ENCODE assay signal across 7 cellular contexts in genomic region chr2:211745295-211746097, GRCh38.
DNase-seq lines count a peak whose midpoint lies in the region; ATAC-seq and TF ChIP-seq lines count a peak whose summit lies in the region.

No MANE protein-coding gene starts in this region.

- H3K4me3 ChIP-seq in adrenal gland: no peak overlapping the region
- H3K4me3 ChIP-seq in smooth muscle cell: no peak overlapping the region

- H2AFZ ChIP-seq in smooth muscle cell (ENCODE audit: low read depth): no peak overlapping the region

- no peaks in the 10 kb centered on the region for H3K9me3 ChIP-seq in adrenal gland (replicated peaks in 1 of 3)
- no peaks in the 10 kb centered on the region for H3K9me3 ChIP-seq in smooth muscle cell (replicated peaks; ENCODE audit: low read depth)

- TF ChIP-seq POLR2A in adrenal gland (IDR thresholded peaks at IDR 0.05): no peak

- no peak overlapping the region for H3K27ac ChIP-seq in adrenal gland
- H3K27ac ChIP-seq in smooth muscle cell (ENCODE audit: low read depth): no peak overlapping the region

- no peak overlapping the region for H3K9ac ChIP-seq in smooth muscle cell (ENCODE audit: low read depth)

- no peaks in the 10 kb centered on the region for H3K79me2 ChIP-seq in smooth muscle cell (ENCODE audit: low read depth)

- TF ChIP-seq CTCF in adrenal gland (IDR thresholded peaks at IDR 0.05) (peak; percentile 62 to 84 (median 70)), smooth muscle cell (IDR thresholded peaks at IDR 0.05; ENCODE audit: borderline replicate concordance, insufficient read depth, poor library complexity, severe bottlenecking) (peak; percentile 91)

- H3K36me3 ChIP-seq in adrenal gland (replicated peaks in 1 of 2): no peaks in the 10 kb centered on the region
- H3K36me3 ChIP-seq in smooth muscle cell (ENCODE audit: low read depth): no peaks in the 10 kb centered on the region

- DNase-seq in GM04504 (ENCODE audit: low read depth) (peak; percentile 9), NCI-H510A treated with DMSO at 0.1 percent for 48 hours (lab: John Stamatoyannopoulos, UW) (peak; percentile 72), adrenal gland (peak; percentile 56 to 85 (median 70)), left ventricle myocardium superior (peak; percentile 28), smooth muscle cell (lab: John Stamatoyannopoulos, UW; ENCODE audit: unreplicated experiment) (no peak)

- H4K20me1 ChIP-seq in smooth muscle cell (ENCODE audit: low read depth): no peaks in the 10 kb centered on the region

- intact Hi-C loops in adrenal gland (cut with DNase I): no loop called here
- intact Hi-C loops in left ventricle myocardium superior (cut with micrococcal nuclease): no loop called here

- H3K4me2 ChIP-seq in smooth muscle cell: no peak overlapping the region

- 45 to 50% (median 49%) methylated on average over 4 of the region's 4 CpGs for WGBS in adrenal gland, 4 donors
- WGBS in smooth muscle cell (ENCODE audit: low lambda C conversion rate): 52% methylated on average over 4 of the region's 4 CpGs

- H3K4me1 ChIP-seq in adrenal gland (replicated peaks in 1 of 2) (no peaks in the 10 kb centered on the region), smooth muscle cell (ENCODE audit: low read depth) (peaks cover 37% of the 10 kb centered on the region)

- no peaks in the 10 kb centered on the region for H3K27me3 ChIP-seq in adrenal gland
- no peaks in the 10 kb centered on the region for H3K27me3 ChIP-seq in smooth muscle cell (ENCODE audit: low read depth)

- ATAC-seq in GM21390 (IDR thresholded peaks at IDR 0.05; ENCODE audit: unreplicated experiment) (peak; percentile 95), HG03521 (IDR thresholded peaks at IDR 0.05; ENCODE audit: unreplicated experiment) (peak; percentile 96), left ventricle myocardium superior (peak; percentile 86)

- H3F3A ChIP-seq in smooth muscle cell (ENCODE audit: low read depth): peaks cover 4% of the 10 kb centered on the region
